In genomic region chr5:135720191-135720590, GRCh38 we compare ENCODE assay signal across 6 cellular contexts.
"Had no signal": no experiment of that assay in that cellular context is flagged by ENCODE, and none has a peak within 500 bp of the region (broad histone marks: within the 10 kb centered on the region; RNA-seq: fewer than 3 reads in every experiment).

No MANE protein-coding gene starts in this region.

- ATAC-seq: GM23338, K562 had no signal

- H3K4me2 ChIP-seq: GM23338 had no signal

- H3K4me3 ChIP-seq: GM23338, K562 had no signal

- H3K4me3 Mint-ChIP-seq: GM23338, H9 had no signal

- H3K9me3 Mint-ChIP-seq: GM23338, H9 had no signal

- DNase-seq: H9, HCEC 1CT, IMR-90, KG1 had no signal

- H3K27ac Mint-ChIP-seq: GM23338 had no signal
